37 cellular contexts compared by ENCODE assay signal in the genomic region with DNA sequence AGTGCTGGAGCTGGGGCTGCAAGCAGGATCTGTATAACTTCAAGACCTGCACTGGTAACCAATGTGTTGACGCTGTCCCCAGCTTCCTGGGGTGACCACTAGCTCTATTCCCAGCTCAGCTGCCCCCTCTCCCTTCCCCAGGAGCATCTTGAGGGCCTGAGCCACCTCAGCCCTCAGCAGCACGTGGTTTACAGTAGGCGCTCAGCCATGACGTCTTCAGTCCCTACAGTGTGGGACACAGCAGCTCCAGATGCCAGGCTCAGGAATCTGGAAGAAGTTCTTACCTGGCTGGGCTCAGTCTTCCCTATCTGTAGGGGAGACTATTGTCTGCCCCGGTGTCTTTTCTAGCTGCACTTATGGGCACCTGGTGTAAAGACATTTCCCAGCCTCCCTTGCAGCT. TPM values are rescaled to one million over a fixed set of nuclear protein-coding genes. Genes with fewer than 3 reads are reported as not detected.
"Had no signal": no experiment of that assay in that cellular context is flagged by ENCODE, and none has a peak within 500 bp of the region (broad histone marks: within the 10 kb centered on the region; RNA-seq: fewer than 3 reads in every experiment).

No MANE protein-coding gene starts in this region.

- H3K27ac Mint-ChIP-seq: activated CD8-positive, alpha-beta T cell treated with anti-CD3 and anti-CD28 coated beads for 36 hours; activated naive CD4-positive, alpha-beta T cell treated with anti-CD3 and anti-CD28 coated beads for 36 hours; activated naive CD4-positive, alpha-beta T cell treated with anti-CD3 and anti-CD28 coated beads, Interleukin-2, amount 50 U/mL, for 24 hours; activated naive CD8-positive, alpha-beta T cell treated with anti-CD3 and anti-CD28 coated beads for 36 hours; activated naive CD8-positive, alpha-beta T cell treated with anti-CD3 and anti-CD28 coated beads, Interleukin-2, amount 50 U/mL, for 24 hours; activated T-helper 1 cell treated with anti-CD3 and anti-CD28 coated beads, Interleukin-12 subunit alpha, Interleukin-12 subunit beta, Interleukin-2, Interleukin-4 antibody, amounts not matched to agents 30 ng/mL and 10 ng/mL and 1 ng/mL, durations not matched to agents 14 hours and 24 hours and 36 hours; activated T-helper 2 cell treated with anti-CD3 and anti-CD28 coated beads, Interferon-gamma antibody, Interleukin-2, Interleukin-4, amounts not matched to agents 10 μg/mL and 5 μg/mL and 100 μg/mL, durations not matched to agents 14 hours and 24 hours and 36 hours had no signal

- H3K27ac ChIP-seq: adrenal gland, body of pancreas, cardiac muscle cell, colonic mucosa, epithelial cell of prostate, esophagus squamous epithelium, gastroesophageal sphincter, heart right ventricle had no signal

- H3K36me3 Mint-ChIP-seq: activated naive CD8-positive, alpha-beta T cell treated with anti-CD3 and anti-CD28 coated beads for 36 hours had no signal

- H3K27me3 Mint-ChIP-seq: activated CD8-positive, alpha-beta T cell treated with anti-CD3 and anti-CD28 coated beads for 36 hours; activated naive CD4-positive, alpha-beta T cell treated with anti-CD3 and anti-CD28 coated beads, Interleukin-2, amount 50 U/mL, for 24 hours; activated naive CD8-positive, alpha-beta T cell treated with anti-CD3 and anti-CD28 coated beads for 36 hours had no signal

- H3K4me1 ChIP-seq: adrenal gland, body of pancreas, colonic mucosa, esophagus squamous epithelium, gastroesophageal sphincter, heart right ventricle had no signal

- H3K4me3 Mint-ChIP-seq: activated CD8-positive, alpha-beta T cell treated with anti-CD3 and anti-CD28 coated beads for 36 hours; activated naive CD4-positive, alpha-beta T cell treated with anti-CD3 and anti-CD28 coated beads for 36 hours; activated naive CD4-positive, alpha-beta T cell treated with anti-CD3 and anti-CD28 coated beads, Interleukin-2, amount 50 U/mL, for 24 hours; activated naive CD8-positive, alpha-beta T cell treated with anti-CD3 and anti-CD28 coated beads for 36 hours; activated naive CD8-positive, alpha-beta T cell treated with anti-CD3 and anti-CD28 coated beads, Interleukin-2, amount 50 U/mL, for 24 hours; activated T-helper 1 cell treated with anti-CD3 and anti-CD28 coated beads, Interleukin-12 subunit alpha, Interleukin-12 subunit beta, Interleukin-2, Interleukin-4 antibody, amounts not matched to agents 30 ng/mL and 10 ng/mL and 1 ng/mL, durations not matched to agents 14 hours and 24 hours and 36 hours had no signal

- ATAC-seq: activated CD8-positive, alpha-beta T cell treated with anti-CD3 and anti-CD28 coated beads for 36 hours; activated naive CD8-positive, alpha-beta T cell treated with anti-CD3 and anti-CD28 coated beads, Interleukin-2, amount 50 U/mL, for 24 hours; body of pancreas; gastroesophageal sphincter; heart right ventricle had no signal

- H3K4me3 ChIP-seq: adrenal gland, body of pancreas, cardiac muscle cell, colonic mucosa, esophagus squamous epithelium, gastroesophageal sphincter, heart right ventricle had no signal

- DNase-seq: activated CD4-positive, alpha-beta T cell treated with anti-CD3 and anti-CD28 coated beads for 1 hour; activated CD4-positive, alpha-beta T cell treated with anti-CD3 and anti-CD28 coated beads for 48 hours; activated CD4-positive, alpha-beta T cell treated with anti-CD3 and anti-CD28 coated beads, Interleukin-2, amount 50 U/mL, for 1 hour; activated CD4-positive, alpha-beta T cell treated with anti-CD3 and anti-CD28 coated beads, Interleukin-2, amount 50 U/mL, for 48 hours; activated CD8-positive, alpha-beta memory T cell treated with anti-CD3 and anti-CD28 coated beads for 24 hours; activated CD8-positive, alpha-beta T cell treated with anti-CD3 and anti-CD28 coated beads for 36 hours; activated effector memory CD4-positive, alpha-beta T cell treated with anti-CD3 and anti-CD28 coated beads, Interleukin-2, amount 50 U/mL, for 16 hours; activated naive CD4-positive, alpha-beta T cell treated with anti-CD3 and anti-CD28 coated beads for 36 hours; activated naive CD8-positive, alpha-beta T cell treated with anti-CD3 and anti-CD28 coated beads for 36 hours; activated naive CD8-positive, alpha-beta T cell treated with anti-CD3 and anti-CD28 coated beads, Interleukin-2, amount 50 U/mL, for 24 hours; activated T-cell treated with anti-CD3 and anti-CD28 coated beads, Interleukin-2, amount 50 U/mL, for 1 hour; activated T-cell treated with anti-CD3 and anti-CD28 coated beads, Interleukin-2, amount 50 U/mL, for 48 hours; adrenal gland; amygdala; aorta; body of pancreas; central memory CD4-positive, alpha-beta T cell; cerebellar nuclear complex; colonic mucosa; effector CD8-positive, alpha-beta T cell; esophagus squamous epithelium; foreskin melanocyte; heart right ventricle; T-helper 2 cell had no signal

- H3K9me3 ChIP-seq: adrenal gland, body of pancreas, colonic mucosa, esophagus squamous epithelium, gastroesophageal sphincter had no signal

- FAIRE-seq: endometrium, endothelial cell of umbilical vein had no signal

- H3K9me3 Mint-ChIP-seq: activated CD8-positive, alpha-beta T cell treated with anti-CD3 and anti-CD28 coated beads for 36 hours; activated naive CD4-positive, alpha-beta T cell treated with anti-CD3 and anti-CD28 coated beads for 36 hours; activated naive CD4-positive, alpha-beta T cell treated with anti-CD3 and anti-CD28 coated beads, Interleukin-2, amount 50 U/mL, for 24 hours; activated naive CD8-positive, alpha-beta T cell treated with anti-CD3 and anti-CD28 coated beads for 36 hours; activated naive CD8-positive, alpha-beta T cell treated with anti-CD3 and anti-CD28 coated beads, Interleukin-2, amount 50 U/mL, for 24 hours; activated T-helper 1 cell treated with anti-CD3 and anti-CD28 coated beads, Interleukin-12 subunit alpha, Interleukin-12 subunit beta, Interleukin-2, Interleukin-4 antibody, amounts not matched to agents 30 ng/mL and 10 ng/mL and 1 ng/mL, durations not matched to agents 14 hours and 24 hours and 36 hours; activated T-helper 2 cell treated with anti-CD3 and anti-CD28 coated beads, Interferon-gamma antibody, Interleukin-2, Interleukin-4, amounts not matched to agents 10 μg/mL and 5 μg/mL and 100 μg/mL, durations not matched to agents 14 hours and 24 hours and 36 hours had no signal

- H3K36me3 ChIP-seq: cardiac muscle cell, colonic mucosa had no signal

- H3K4me1 Mint-ChIP-seq: activated naive CD4-positive, alpha-beta T cell treated with anti-CD3 and anti-CD28 coated beads, Interleukin-2, amount 50 U/mL, for 24 hours; activated naive CD8-positive, alpha-beta T cell treated with anti-CD3 and anti-CD28 coated beads for 36 hours; activated naive CD8-positive, alpha-beta T cell treated with anti-CD3 and anti-CD28 coated beads, Interleukin-2, amount 50 U/mL, for 24 hours had no signal

- H3K27me3 ChIP-seq: adrenal gland, colonic mucosa had no signal

RNA-seq across cellular contexts. Expression of a gene that starts 8.6 kb away (rescaled TPM):
- total RNA-seq: activated CD8-positive, alpha-beta T cell treated with anti-CD3 and anti-CD28 coated beads for 36 hours; activated naive CD4-positive, alpha-beta T cell treated with anti-CD3 and anti-CD28 coated beads for 36 hours; activated naive CD8-positive, alpha-beta T cell treated with anti-CD3 and anti-CD28 coated beads for 36 hours; activated T-helper 1 cell treated with anti-CD3 and anti-CD28 coated beads, Interleukin-12 subunit alpha, Interleukin-12 subunit beta, Interleukin-2, Interleukin-4 antibody, amounts not matched to agents 30 ng/mL and 10 ng/mL and 1 ng/mL, durations not matched to agents 14 hours and 24 hours and 36 hours; activated T-helper 2 cell treated with anti-CD3 and anti-CD28 coated beads, Interferon-gamma antibody, Interleukin-2, Interleukin-4, amounts not matched to agents 10 μg/mL and 5 μg/mL and 100 μg/mL, durations not matched to agents 14 hours and 24 hours and 36 hours; cardiac muscle cell; dermis microvascular lymphatic vessel endothelial cell; endothelial cell of umbilical vein; fibroblast of lung; fibroblast of villous mesenchyme; glomerular endothelial cell; T-helper 1 cell treated with Interleukin-12 subunit alpha and Interleukin-12 subunit beta and Interleukin-4 antibody, amounts not matched to agents 30 ng/mL and 1 ng/mL, for 36 hours had no signal
- polyA plus RNA-seq: cardiac muscle cell, endothelial cell of umbilical vein, fibroblast of lung had no signal

RNA-seq across cellular contexts. Expression of a gene that starts 27.1 kb away (rescaled TPM):
- total RNA-seq: activated CD8-positive, alpha-beta T cell treated with anti-CD3 and anti-CD28 coated beads for 36 hours; activated naive CD4-positive, alpha-beta T cell treated with anti-CD3 and anti-CD28 coated beads for 36 hours had no signal
